ENCODE assay signal across 1 cellular context in genomic region chr12:3091030-3091304, GRCh38.
TF ChIP-seq lines count a peak whose summit lies in the region.

No MANE protein-coding gene starts in this region.

TF ChIP-seq in HepG2, 621 proteins besides CTCF, POLR2A, EP300 and RAD21 (continued from another document):
- 0 out of 2 replicates have a peak, but pooled peaks have one; percentile 8 for TF ChIP-seq ZNF263 (CRISPR knock-in tag; IDR thresholded peaks at IDR 0.05)
- TF ChIP-seq ZFP62 (CRISPR knock-in tag; IDR thresholded peaks at IDR 0.05), result no peak
